In genomic region chr20:35503841-35504460, GRCh38 we compare ENCODE assay signal across 18 cellular contexts. TPM values are rescaled to one million over a fixed set of nuclear protein-coding genes. Genes with fewer than 3 reads are reported as not detected.
DNase-seq lines count a peak whose midpoint lies in the region; ATAC-seq and TF ChIP-seq lines count a peak whose summit lies in the region.
"Had no signal": no experiment of that assay in that cellular context is flagged by ENCODE, and none has a peak within 500 bp of the region (broad histone marks: within the 10 kb centered on the region; RNA-seq: fewer than 3 reads in every experiment).

No MANE protein-coding gene starts in this region.

- H3K4me1 ChIP-seq in heart right ventricle, result peaks cover 0 to 17% (median 4%) of the 10 kb centered on the region in 9 donors
- H3K4me1 ChIP-seq: lower lobe of right lung, tibial nerve had no signal

- no peak overlapping the region for H3K4me3 Mint-ChIP-seq in activated naive CD4-positive, alpha-beta T cell treated with anti-CD3 and anti-CD28 coated beads, Interleukin-2, amount 50 U/mL, for 24 hours
- no peak overlapping the region for H3K4me3 Mint-ChIP-seq in activated naive CD4-positive, alpha-beta T cell treated with anti-CD3 and anti-CD28 coated beads, Interleukin-2, amount 10 ng/mL, durations not matched to agents 7 days and 5 days
- no peak overlapping the region for H3K4me3 Mint-ChIP-seq in T-helper 17 cell
- H3K4me3 Mint-ChIP-seq in stimulated activated effector memory CD8-positive, alpha-beta T cell treated with anti-CD3 and anti-CD28 coated beads, Interleukin-12 subunit alpha, Interleukin-12 subunit beta, amount 100 ng/mL, for 72 hours, result no peak overlapping the region
- H3K4me3 Mint-ChIP-seq: activated CD4-positive, alpha-beta memory T cell treated with anti-CD3 and anti-CD28 coated beads for 36 hours had no signal

- H3K9me3 Mint-ChIP-seq in activated naive CD4-positive, alpha-beta T cell treated with anti-CD3 and anti-CD28 coated beads, Interleukin-2, amount 50 U/mL, for 24 hours, result no peaks in the 10 kb centered on the region
- H3K9me3 Mint-ChIP-seq in activated naive CD4-positive, alpha-beta T cell treated with anti-CD3 and anti-CD28 coated beads, Interleukin-2, amount 10 ng/mL, durations not matched to agents 7 days and 5 days, result no peaks in the 10 kb centered on the region
- H3K9me3 Mint-ChIP-seq in stimulated activated effector memory CD8-positive, alpha-beta T cell treated with anti-CD3 and anti-CD28 coated beads, Interleukin-12 subunit alpha, Interleukin-12 subunit beta, amount 100 ng/mL, for 72 hours, result no peaks in the 10 kb centered on the region
- H3K9me3 Mint-ChIP-seq: activated CD4-positive, alpha-beta memory T cell treated with anti-CD3 and anti-CD28 coated beads for 36 hours had no signal

- TF ChIP-seq CTCF in heart right ventricle (IDR thresholded peaks at IDR 0.05) (no peak), GM20000 (IDR thresholded peaks at IDR 0.05; ENCODE audit: extremely low read depth, missing control alignments) (no peak)

- DNase-seq in activated naive CD4-positive, alpha-beta T cell treated with anti-CD3 and anti-CD28 coated beads, Interleukin-2, amount 10 ng/mL, durations not matched to agents 7 days and 5 days, result no peak
- DNase-seq in T-helper 17 cell (no peak), heart right ventricle (peak in 1 of 2 donors; percentile 39), GOT3 (lab: John Stamatoyannopoulos, UW) (no peak), HuH-7.5 (ENCODE audit: low spot score) (no peak), GM20000 (ENCODE audit: low spot score) (no peak)
- no peak for DNase-seq in stimulated activated effector memory CD8-positive, alpha-beta T cell treated with anti-CD3 and anti-CD28 coated beads, Interleukin-12 subunit alpha, Interleukin-12 subunit beta, amount 100 ng/mL, for 72 hours (ENCODE audit: low spot score in 2 of 2)
- DNase-seq: activated CD4-positive, alpha-beta memory T cell treated with anti-CD3 and anti-CD28 coated beads for 36 hours; cortex of kidney; lower lobe of right lung; NCI-H1417; NCI-H748 treated with DMSO at 0.1 percent for 48 hours; occipital lobe; stimulated activated CD4-positive, alpha-beta T cell treated with anti-CD3 and anti-CD28 coated beads, Interleukin-12 subunit alpha, Interleukin-12 subunit beta, amount 100 ng/mL, for 4 hours; T-helper 9 cell had no signal

- H3K9me3 ChIP-seq in T-helper 17 cell (ENCODE audit: control insufficient read depth, low read length, poor library complexity, severe bottlenecking), result no peaks in the 10 kb centered on the region
- H3K9me3 ChIP-seq in heart right ventricle, result no peaks in the 10 kb centered on the region
- H3K9me3 ChIP-seq: lower lobe of right lung, tibial nerve had no signal

- 60 to 65% methylated on average over 14 of the region's 14 CpGs for WGBS in heart right ventricle, 2 donors

- CTCF ChIA-PET in activated naive CD4-positive, alpha-beta T cell treated with anti-CD3 and anti-CD28 coated beads, Interleukin-2, amount 10 ng/mL, durations not matched to agents 7 days and 5 days (lab: Charles Lee), result interaction anchor here (1.0 kb wide), 1 partner anchor 450 kb away, joined by 3 read pairs; the partner anchor contains the start of gene SCAND1

- H3K27ac ChIP-seq in heart right ventricle, result no peak overlapping the region
- H3K27ac ChIP-seq: lower lobe of right lung, tibial nerve had no signal

- peaks cover 0 to 100% (median 50%) of the 10 kb centered on the region in 9 donors for H3K36me3 ChIP-seq in heart right ventricle

- intact Hi-C loops in heart right ventricle (cut with DNase I), result no loop called here

- no peak overlapping the region for H3K4me3 ChIP-seq in heart right ventricle
- H3K4me3 ChIP-seq: lower lobe of right lung, tibial nerve had no signal

- peak overlapping the region; percentile 56 for H3K27ac Mint-ChIP-seq in activated naive CD4-positive, alpha-beta T cell treated with anti-CD3 and anti-CD28 coated beads, Interleukin-2, amount 50 U/mL, for 24 hours
- no peak overlapping the region for H3K27ac Mint-ChIP-seq in activated naive CD4-positive, alpha-beta T cell treated with anti-CD3 and anti-CD28 coated beads, Interleukin-2, amount 10 ng/mL, durations not matched to agents 7 days and 5 days
- peak overlapping the region; percentile 81 for H3K27ac Mint-ChIP-seq in T-helper 17 cell
- peak overlapping the region; percentile 81 for H3K27ac Mint-ChIP-seq in stimulated activated effector memory CD8-positive, alpha-beta T cell treated with anti-CD3 and anti-CD28 coated beads, Interleukin-12 subunit alpha, Interleukin-12 subunit beta, amount 100 ng/mL, for 72 hours

- ATAC-seq in T-helper 17 cell, result no peak
- peak; percentile 13 to 47 (median 39) for ATAC-seq in heart right ventricle
- no peak for ATAC-seq in stimulated activated effector memory CD8-positive, alpha-beta T cell treated with anti-CD3 and anti-CD28 coated beads, Interleukin-12 subunit alpha, Interleukin-12 subunit beta, amount 100 ng/mL, for 72 hours
- ATAC-seq: lower lobe of right lung had no signal

- peaks cover 33% of the 10 kb centered on the region for H3K36me3 Mint-ChIP-seq in activated naive CD4-positive, alpha-beta T cell treated with anti-CD3 and anti-CD28 coated beads, Interleukin-2, amount 50 U/mL, for 24 hours
- H3K36me3 Mint-ChIP-seq in activated naive CD4-positive, alpha-beta T cell treated with anti-CD3 and anti-CD28 coated beads, Interleukin-2, amount 10 ng/mL, durations not matched to agents 7 days and 5 days, result peaks cover 70% of the 10 kb centered on the region
- H3K36me3 Mint-ChIP-seq in T-helper 17 cell (ENCODE audit: low read depth), result peaks cover 37% of the 10 kb centered on the region
- H3K36me3 Mint-ChIP-seq in stimulated activated effector memory CD8-positive, alpha-beta T cell treated with anti-CD3 and anti-CD28 coated beads, Interleukin-12 subunit alpha, Interleukin-12 subunit beta, amount 100 ng/mL, for 72 hours, result peaks cover 93% of the 10 kb centered on the region

- H3K27me3 ChIP-seq in heart right ventricle, result no peaks in the 10 kb centered on the region
- H3K27me3 ChIP-seq: tibial nerve had no signal

- H3K27me3 Mint-ChIP-seq in activated naive CD4-positive, alpha-beta T cell treated with anti-CD3 and anti-CD28 coated beads, Interleukin-2, amount 50 U/mL, for 24 hours, result no peaks in the 10 kb centered on the region
- no peaks in the 10 kb centered on the region for H3K27me3 Mint-ChIP-seq in activated naive CD4-positive, alpha-beta T cell treated with anti-CD3 and anti-CD28 coated beads, Interleukin-2, amount 10 ng/mL, durations not matched to agents 7 days and 5 days
- no peaks in the 10 kb centered on the region for H3K27me3 Mint-ChIP-seq in T-helper 17 cell
- H3K27me3 Mint-ChIP-seq: activated CD4-positive, alpha-beta memory T cell treated with anti-CD3 and anti-CD28 coated beads for 36 hours had no signal

- peaks cover 41% of the 10 kb centered on the region for H3K4me1 Mint-ChIP-seq in activated naive CD4-positive, alpha-beta T cell treated with anti-CD3 and anti-CD28 coated beads, Interleukin-2, amount 50 U/mL, for 24 hours
- peaks cover 23% of the 10 kb centered on the region for H3K4me1 Mint-ChIP-seq in activated naive CD4-positive, alpha-beta T cell treated with anti-CD3 and anti-CD28 coated beads, Interleukin-2, amount 10 ng/mL, durations not matched to agents 7 days and 5 days
- peaks cover 42% of the 10 kb centered on the region for H3K4me1 Mint-ChIP-seq in T-helper 17 cell
- peaks cover 63% of the 10 kb centered on the region for H3K4me1 Mint-ChIP-seq in stimulated activated effector memory CD8-positive, alpha-beta T cell treated with anti-CD3 and anti-CD28 coated beads, Interleukin-12 subunit alpha, Interleukin-12 subunit beta, amount 100 ng/mL, for 72 hours

RNA-seq across cellular contexts. Expression of gene C20orf173, which starts 25.5 kb away (rescaled TPM):
- total RNA-seq in T-helper 17 cell (not detected), heart right ventricle (not detected)
- polyA plus RNA-seq in heart right ventricle, result not detected
- total RNA-seq: activated CD4-positive, alpha-beta memory T cell treated with anti-CD3 and anti-CD28 coated beads for 36 hours; lower lobe of right lung; occipital lobe; tibial nerve had no signal
- polyA plus RNA-seq: AG04450 had no signal

RNA-seq across cellular contexts. Expression of gene ERGIC3, which starts 37.9 kb away (rescaled TPM):
- total RNA-seq in T-helper 17 cell, result 100 to 1,000 TPM; 139 to 158 TPM
- total RNA-seq in heart right ventricle, result 100 to 1,000 TPM in 6 of 10 donors, 10 to 100 TPM in 4; 40.9 to 143 (median 102) TPM
- 100 to 1,000 TPM; 101 to 129 TPM for polyA plus RNA-seq in heart right ventricle

RNA-seq across cellular contexts. Expression of gene CEP250, which starts 48.6 kb away (rescaled TPM):
- total RNA-seq in T-helper 17 cell, result 10 to 100 TPM; 36.6 to 44.4 TPM
- 10 to 100 TPM in 9 of 10 donors, 1 to 10 TPM in 1; 9.6 to 18.8 (median 13.8) TPM for total RNA-seq in heart right ventricle
- 10 to 100 TPM in 1 of 2 donors, 1 to 10 TPM in 1; 4.8 to 15.4 TPM for polyA plus RNA-seq in heart right ventricle

Comparison
In these comparisons a context has a peak if more than half of its experiments do, and no peak if none do; other contexts are left out.
1. ATAC-seq: peak in heart right ventricle (8 of 8); none in T-helper 17 cell (single experiment) and stimulated activated effector memory CD8-positive, alpha-beta T cell treated with anti-CD3 and anti-CD28 coated beads, Interleukin-12 subunit alpha, Interleukin-12 subunit beta, amount 100 ng/mL, for 72 hours (single experiment).